23 cellular contexts compared by ENCODE assay signal in the genomic region with DNA sequence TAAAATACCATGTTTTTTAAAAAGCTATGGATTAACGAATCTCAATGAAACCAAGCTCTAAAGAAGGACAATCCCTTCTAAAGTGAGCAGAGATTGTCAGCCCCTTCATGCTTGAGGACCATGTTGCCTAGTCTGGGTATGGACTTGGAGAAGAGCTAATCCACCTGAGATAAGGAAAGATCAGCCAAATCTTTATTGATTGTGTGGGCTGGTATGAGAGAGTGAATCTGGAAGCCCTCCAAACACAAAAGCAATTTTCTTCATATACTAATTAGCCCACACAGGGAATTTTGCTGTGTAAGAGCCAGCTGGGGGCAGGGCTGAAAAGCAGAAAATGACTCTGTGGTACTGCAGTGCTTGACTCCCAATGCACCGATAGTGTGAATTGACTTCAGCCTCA.
"Had no signal": no experiment of that assay in that cellular context is flagged by ENCODE, and none has a peak within 500 bp of the region (broad histone marks: within the 10 kb centered on the region; RNA-seq: fewer than 3 reads in every experiment).

No MANE protein-coding gene starts in this region.

- H3K9me3 Mint-ChIP-seq: activated T-helper 2 cell treated with anti-CD3 and anti-CD28 coated beads, Interferon-gamma antibody, Interleukin-2, Interleukin-4, amounts not matched to agents 10 μg/mL and 5 μg/mL and 100 μg/mL, durations not matched to agents 14 hours and 24 hours and 36 hours; natural killer cell had no signal

- ATAC-seq: activated CD8-positive, alpha-beta memory T cell treated with anti-CD3 and anti-CD28 coated beads, Interleukin-2, amount 10 ng/mL, durations not matched to agents 7 days and 5 days; activated CD8-positive, alpha-beta T cell treated with anti-CD3 and anti-CD28 coated beads, Interleukin-2, amount 10 ng/mL, durations not matched to agents 7 days and 5 days; activated naive CD8-positive, alpha-beta T cell treated with anti-CD3 and anti-CD28 coated beads, Interleukin-2, amount 50 U/mL, for 24 hours; esophagus mucosa; foreskin keratinocyte; natural killer cell; psoas muscle; stimulated activated naive B cell treated with anti-CD40 and anti-IgM and Interleukin-4, amounts not matched to agents 10 μg/mL and 1 μg/mL and 100 μg/mL, for 72 hours had no signal

- H3K36me3 Mint-ChIP-seq: activated CD8-positive, alpha-beta memory T cell treated with anti-CD3 and anti-CD28 coated beads, Interleukin-2, amount 10 ng/mL, durations not matched to agents 7 days and 5 days; natural killer cell had no signal

- DNase-seq: activated B cell treated with CpG ODN at 0.5 μM for 24 hours; activated CD8-positive, alpha-beta memory T cell treated with anti-CD3 and anti-CD28 coated beads, Interleukin-2, amount 10 ng/mL, durations not matched to agents 7 days and 5 days; activated CD8-positive, alpha-beta T cell treated with anti-CD3 and anti-CD28 coated beads, Interleukin-2, amount 10 ng/mL, durations not matched to agents 7 days and 5 days; activated naive CD8-positive, alpha-beta T cell treated with anti-CD3 and anti-CD28 coated beads, Interleukin-2, amount 50 U/mL, for 24 hours; activated T-cell treated with anti-CD3 and anti-CD28 coated beads, Interleukin-2, amount 50 U/mL, for 48 hours; central memory CD4-positive, alpha-beta T cell; endodermal cell; foreskin keratinocyte; kidney glomerular epithelial cell; left ventricle myocardium inferior; mesendoderm; natural killer cell; occipital lobe; psoas muscle; stimulated activated CD4-positive, alpha-beta T cell treated with anti-CD3 and anti-CD28 coated beads, Interleukin-15, amount 100 ng/mL, for 24 hours; stimulated activated CD4-positive, alpha-beta T cell treated with anti-CD3 and anti-CD28 coated beads, Interleukin-2, amount 100 ng/mL, for 24 hours; stimulated activated naive B cell treated with anti-CD40 and anti-IgM and Interleukin-4, amounts not matched to agents 10 μg/mL and 1 μg/mL and 100 μg/mL, for 72 hours; stomach; tibial artery had no signal

- H3K4me1 Mint-ChIP-seq: activated B cell treated with CpG ODN at 0.5 μM for 24 hours; activated CD8-positive, alpha-beta memory T cell treated with anti-CD3 and anti-CD28 coated beads, Interleukin-2, amount 10 ng/mL, durations not matched to agents 7 days and 5 days; activated naive CD4-positive, alpha-beta T cell treated with anti-CD3 and anti-CD28 coated beads, Interleukin-2, amount 50 U/mL, for 24 hours; activated naive CD8-positive, alpha-beta T cell treated with anti-CD3 and anti-CD28 coated beads, Interleukin-2, amount 50 U/mL, for 24 hours; natural killer cell; stimulated activated naive B cell treated with anti-CD40 and anti-IgM and Interleukin-4, amounts not matched to agents 10 μg/mL and 1 μg/mL and 100 μg/mL, for 72 hours had no signal

- H3K27ac Mint-ChIP-seq: activated B cell treated with CpG ODN at 0.5 μM for 24 hours; activated CD8-positive, alpha-beta memory T cell treated with anti-CD3 and anti-CD28 coated beads, Interleukin-2, amount 10 ng/mL, durations not matched to agents 7 days and 5 days; activated CD8-positive, alpha-beta T cell treated with anti-CD3 and anti-CD28 coated beads, Interleukin-2, amount 10 ng/mL, durations not matched to agents 7 days and 5 days; activated naive CD4-positive, alpha-beta T cell treated with anti-CD3 and anti-CD28 coated beads, Interleukin-2, amount 50 U/mL, for 24 hours; activated naive CD8-positive, alpha-beta T cell treated with anti-CD3 and anti-CD28 coated beads, Interleukin-2, amount 50 U/mL, for 24 hours; activated T-helper 2 cell treated with anti-CD3 and anti-CD28 coated beads, Interferon-gamma antibody, Interleukin-2, Interleukin-4, amounts not matched to agents 10 μg/mL and 5 μg/mL and 100 μg/mL, durations not matched to agents 14 hours and 24 hours and 36 hours; endodermal cell; natural killer cell; neural progenitor cell; stimulated activated naive B cell treated with anti-CD40 and anti-IgM and Interleukin-4, amounts not matched to agents 10 μg/mL and 1 μg/mL and 100 μg/mL, for 72 hours had no signal

- H3K4me3 Mint-ChIP-seq: activated B cell treated with CpG ODN at 0.5 μM for 24 hours; activated CD8-positive, alpha-beta memory T cell treated with anti-CD3 and anti-CD28 coated beads, Interleukin-2, amount 10 ng/mL, durations not matched to agents 7 days and 5 days; activated CD8-positive, alpha-beta T cell treated with anti-CD3 and anti-CD28 coated beads, Interleukin-2, amount 10 ng/mL, durations not matched to agents 7 days and 5 days; activated naive CD4-positive, alpha-beta T cell treated with anti-CD3 and anti-CD28 coated beads, Interleukin-2, amount 50 U/mL, for 24 hours; activated naive CD8-positive, alpha-beta T cell treated with anti-CD3 and anti-CD28 coated beads, Interleukin-2, amount 50 U/mL, for 24 hours; endodermal cell; natural killer cell; neural progenitor cell; stimulated activated naive B cell treated with anti-CD40 and anti-IgM and Interleukin-4, amounts not matched to agents 10 μg/mL and 1 μg/mL and 100 μg/mL, for 72 hours had no signal

- H3K27me3 Mint-ChIP-seq: activated B cell treated with CpG ODN at 0.5 μM for 24 hours; activated naive CD8-positive, alpha-beta T cell treated with anti-CD3 and anti-CD28 coated beads, Interleukin-2, amount 50 U/mL, for 24 hours; stimulated activated naive B cell treated with anti-CD40 and anti-IgM and Interleukin-4, amounts not matched to agents 10 μg/mL and 1 μg/mL and 100 μg/mL, for 72 hours had no signal
